ENCODE assay signal across 8 cellular contexts in the genomic region with DNA sequence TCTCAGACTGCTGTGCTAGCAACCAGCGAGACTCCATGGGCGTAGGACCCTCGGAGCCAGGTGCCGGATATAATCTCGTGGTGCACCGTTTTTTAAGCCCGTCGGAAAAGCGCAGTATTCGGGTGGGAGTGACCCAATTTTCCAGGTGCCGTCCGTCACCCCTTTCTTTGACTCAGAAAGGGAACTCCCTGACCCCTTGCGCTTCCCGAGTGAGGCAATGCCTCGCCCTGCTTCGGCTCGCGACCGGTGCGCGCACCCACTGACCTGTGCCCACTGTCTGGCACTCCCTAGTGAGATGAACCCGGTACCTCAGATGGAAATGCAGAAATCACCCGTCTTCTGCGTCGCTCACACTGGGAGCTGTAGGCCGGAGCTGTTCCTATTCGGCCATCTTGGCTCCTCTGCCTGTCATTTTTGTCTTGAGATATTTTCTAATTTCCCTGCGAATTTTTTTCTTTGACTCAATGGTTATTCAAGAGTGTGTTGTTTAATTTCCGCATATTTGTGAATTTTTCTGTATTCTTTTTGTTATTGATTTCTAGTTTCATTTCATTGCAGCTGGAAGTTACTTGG.
DNase-seq lines count a peak whose midpoint lies in the region; TF ChIP-seq lines count a peak whose summit lies in the region.
"Not testable (repeated sequence)": the region's sequence is repeated elsewhere in the genome, so short reads cannot be mapped to it uniquely, and the experiment has no call there.

No MANE protein-coding gene starts in this region.

- not testable (repeated sequence) for H3K27ac Mint-ChIP-seq in Caco-2 (ENCODE audit: unreplicated experiment); activated CD4-positive, alpha-beta T cell treated with anti-CD3 and anti-CD28 coated beads, Interleukin-2, amount 10 ng/mL, durations not matched to agents 24 days and 14 days; osteocyte (ENCODE audit: unreplicated experiment)
- peak overlapping the region; percentile 61 to 98 (median 98); a peak in 6 of 7 replicates for H3K27ac Mint-ChIP-seq in H9
- H3K27ac Mint-ChIP-seq in endodermal cell, result peak overlapping the region; percentile 98
- H3K27ac Mint-ChIP-seq in nephron progenitor cell, result peak overlapping the region; percentile 39

- H3T11ph ChIP-seq in H9 (ENCODE audit: low read length), result not testable (repeated sequence)

- not testable (repeated sequence) for H2AK5ac ChIP-seq in H9 (ENCODE audit: insufficient read length, low read length)

- not testable (repeated sequence) for BruUV-seq in Caco-2 (replicated peaks; lab: Mats Ljungman, UMichigan)

- H4K5ac ChIP-seq in H9 (ENCODE audit: insufficient read length, low read depth, low read length), result not testable (repeated sequence)

- CTCF ChIA-PET in Caco-2 (lab: Charles Lee), result not testable (repeated sequence)

- not testable (repeated sequence) for H3K14ac ChIP-seq in H9 (ENCODE audit: insufficient read depth, low read length)

- not testable (repeated sequence) for H4K20me1 ChIP-seq in H9 (ENCODE audit: control insufficient read depth, insufficient read depth, insufficient read length)

- not testable (repeated sequence) for H3K9me3 Mint-ChIP-seq in Caco-2 (ENCODE audit: unreplicated experiment); H9; activated CD4-positive, alpha-beta T cell treated with anti-CD3 and anti-CD28 coated beads, Interleukin-2, amount 10 ng/mL, durations not matched to agents 24 days and 14 days; osteocyte (ENCODE audit: unreplicated experiment)
- H3K9me3 Mint-ChIP-seq in endodermal cell, result peaks cover 17% of the 10 kb centered on the region
- H3K9me3 Mint-ChIP-seq in nephron progenitor cell, result peaks cover 20% of the 10 kb centered on the region

- not testable (repeated sequence) for H3K4me1 ChIP-seq in Caco-2; H9 (ENCODE audit: insufficient read depth, low read length); HUES64 (ENCODE audit: insufficient read depth, low read length); endodermal cell (ENCODE audit: control insufficient read depth, insufficient read depth, low read length); iPS DF 6.9 (ENCODE audit: control insufficient read depth, insufficient read depth, low read length)

- not testable (repeated sequence) for H3K23me2 ChIP-seq in H9 (ENCODE audit: insufficient read length, low read depth, low read length, poor library complexity, severe bottlenecking)

- H4K91ac ChIP-seq in H9 (ENCODE audit: insufficient read length, low read depth, low read length), result not testable (repeated sequence)

- H3K4me1 Mint-ChIP-seq in Caco-2 (ENCODE audit: low read depth, unreplicated experiment); activated CD4-positive, alpha-beta T cell treated with anti-CD3 and anti-CD28 coated beads, Interleukin-2, amount 10 ng/mL, durations not matched to agents 24 days and 14 days; endodermal cell; nephron progenitor cell; osteocyte (ENCODE audit: unreplicated experiment): not testable (repeated sequence)
- peaks cover 12 to 13% of the 10 kb centered on the region in 2 experiments for H3K4me1 Mint-ChIP-seq in H9

- not testable (repeated sequence) for H4K8ac ChIP-seq in H9 (replicated peaks; ENCODE audit: insufficient read length, low read depth, low read length)

- intact Hi-C loops in Caco-2 (cut with micrococcal nuclease; ENCODE audit: unreplicated experiment); activated CD4-positive, alpha-beta T cell treated with anti-CD3 and anti-CD28 coated beads, Interleukin-2, amount 10 ng/mL, durations not matched to agents 24 days and 14 days (cut with micrococcal nuclease): not testable (repeated sequence)

- H3K9me3 ChIP-seq in Caco-2; H9 (ENCODE audit: control insufficient read depth, low read depth, low read length); HUES64 (ENCODE audit: insufficient read depth, low read depth, low read length); endodermal cell (ENCODE audit: control insufficient read depth, low read length); iPS DF 6.9 (ENCODE audit: control insufficient read depth, insufficient read depth, low read length): not testable (repeated sequence)

- H3K18ac ChIP-seq in H9 (ENCODE audit: insufficient read length, low read depth, low read length), result not testable (repeated sequence)

- not testable (repeated sequence) for H3K79me1 ChIP-seq in H9 (ENCODE audit: insufficient read depth, low read depth, low read length, poor library complexity, severe bottlenecking)

- H2BK5ac ChIP-seq in H9 (ENCODE audit: insufficient read length, low read length), result not testable (repeated sequence)

- H2AFZ ChIP-seq in H9 (ENCODE audit: low read length), result not testable (repeated sequence)

- not testable (repeated sequence) for H3K79me2 ChIP-seq in H9 (ENCODE audit: insufficient read depth, low read length)

- not testable (repeated sequence) for H2BK120ac ChIP-seq in H9 (ENCODE audit: low read depth, low read length, poor library complexity, severe bottlenecking)

- WGBS in H9 (ENCODE audit: extremely low coverage, insufficient read length, low lambda C conversion rate), result no CpG with 5 or more reads among the region's 29 CpGs
- 75% methylated on average over 29 of the region's 29 CpGs for WGBS in HUES64
- 81 to 91% methylated on average over 9 to 29 of the region's 29 CpGs for WGBS in endodermal cell (ENCODE audit: insufficient coverage in 1 of 2, insufficient read length in 1 of 2), 2 experiments
- no CpG with 5 or more reads among the region's 29 CpGs for WGBS in iPS DF 6.9 (ENCODE audit: insufficient coverage, insufficient read length)

- not testable (repeated sequence) for H3K36me3 Mint-ChIP-seq in Caco-2 (ENCODE audit: insufficient read depth, unreplicated experiment); activated CD4-positive, alpha-beta T cell treated with anti-CD3 and anti-CD28 coated beads, Interleukin-2, amount 10 ng/mL, durations not matched to agents 24 days and 14 days (ENCODE audit: low read depth); osteocyte (ENCODE audit: unreplicated experiment)
- H3K36me3 Mint-ChIP-seq in H9 (ENCODE audit: insufficient read depth in 1 of 3, low read depth in 3 of 3), result peaks cover 0 to 11% (median 9%) of the 10 kb centered on the region in 3 experiments; a peak in 4 of 7 replicates
- H3K36me3 Mint-ChIP-seq in endodermal cell (ENCODE audit: low read depth), result peaks cover 26% of the 10 kb centered on the region
- H3K36me3 Mint-ChIP-seq in nephron progenitor cell (ENCODE audit: low read depth), result peaks cover 30% of the 10 kb centered on the region

- not testable (repeated sequence) for DNase-seq in Caco-2; endodermal cell; iPS DF 6.9 (ENCODE audit: low read depth, low spot score); nephron progenitor cell
- DNase-seq in H9, result peak; percentile 3
- DNase-seq in activated CD4-positive, alpha-beta T cell treated with anti-CD3 and anti-CD28 coated beads, Interleukin-2, amount 10 ng/mL, durations not matched to agents 24 days and 14 days, result peak; percentile 12
- DNase-seq in osteocyte (ENCODE audit: extremely low spot score, unreplicated experiment), result peak; percentile 63

- not testable (repeated sequence) for H3K27ac ChIP-seq in H9 (ENCODE audit: insufficient read length, low read depth, low read length); HUES64 (ENCODE audit: low read depth, low read length); endodermal cell (ENCODE audit: low read depth, low read length); iPS DF 6.9 (ENCODE audit: low read length)

- H3K36me3 ChIP-seq in Caco-2 (ENCODE audit: control insufficient read depth, insufficient read depth, low read length); HUES64 (ENCODE audit: insufficient read depth, low read length); iPS DF 6.9 (ENCODE audit: control insufficient read depth, insufficient read depth, low read length): not testable (repeated sequence)
- peaks cover 17% of the 10 kb centered on the region for H3K36me3 ChIP-seq in endodermal cell (ENCODE audit: control insufficient read depth, insufficient read depth, low read length)

- H3K23ac ChIP-seq in H9 (ENCODE audit: insufficient read length, low read depth, low read length), result not testable (repeated sequence)

- not testable (repeated sequence) for TF ChIP-seq CTCF in Caco-2 (IDR thresholded peaks at IDR 0.05; ENCODE audit: insufficient read depth in 1 of 2, low read depth in 1 of 2, low read length in 1 of 2, severe bottlenecking in 1 of 2, unreplicated experiment in 1 of 2); H9 (conservative IDR thresholded peaks at IDR 0.05); endodermal cell (conservative IDR thresholded peaks at IDR 0.05); nephron progenitor cell (IDR thresholded peaks at IDR 0.05); osteocyte (IDR thresholded peaks at IDR 0.05)

- peak overlapping the region; percentile 46 for H3K4me3 Mint-ChIP-seq in Caco-2 (ENCODE audit: unreplicated experiment)
- H3K4me3 Mint-ChIP-seq in H9, result peak overlapping the region; percentile 75 to 76
- not testable (repeated sequence) for H3K4me3 Mint-ChIP-seq in activated CD4-positive, alpha-beta T cell treated with anti-CD3 and anti-CD28 coated beads, Interleukin-2, amount 10 ng/mL, durations not matched to agents 24 days and 14 days
- peak overlapping the region; percentile 61 for H3K4me3 Mint-ChIP-seq in endodermal cell
- H3K4me3 Mint-ChIP-seq in nephron progenitor cell, result peak overlapping the region; percentile 27
- peak overlapping the region; percentile 22 for H3K4me3 Mint-ChIP-seq in osteocyte (ENCODE audit: unreplicated experiment)

- not testable (repeated sequence) for H3K56ac ChIP-seq in H9 (ENCODE audit: insufficient read length, low read depth, low read length)

- not testable (repeated sequence) for H3K9ac ChIP-seq in H9 (ENCODE audit: extremely low read depth, insufficient read length, low read length); endodermal cell (ENCODE audit: extremely low read depth, low read length, poor library complexity, severe bottlenecking)
- peak overlapping the region; percentile 74 for H3K9ac ChIP-seq in HUES64 (ENCODE audit: low read depth, low read length)

- POLR2A ChIA-PET in Caco-2 (lab: Charles Lee), result not testable (repeated sequence)

- H3K27me3 Mint-ChIP-seq in Caco-2 (ENCODE audit: insufficient read depth, unreplicated experiment); H9 (ENCODE audit: low read depth); activated CD4-positive, alpha-beta T cell treated with anti-CD3 and anti-CD28 coated beads, Interleukin-2, amount 10 ng/mL, durations not matched to agents 24 days and 14 days; endodermal cell (ENCODE audit: insufficient read depth); nephron progenitor cell (ENCODE audit: low read depth, poor library complexity); osteocyte (ENCODE audit: unreplicated experiment): not testable (repeated sequence)

- not testable (repeated sequence) for H2BK12ac ChIP-seq in H9 (ENCODE audit: insufficient read length, low read depth, low read length)

- not testable (repeated sequence) for H3K27me3 ChIP-seq in Caco-2 (replicated peaks; ENCODE audit: control insufficient read depth, insufficient read depth, low read length); H9 (ENCODE audit: insufficient read depth, low read length); HUES64 (ENCODE audit: insufficient read depth, low read length); endodermal cell (ENCODE audit: control insufficient read depth, insufficient read depth, low read length, poor library complexity, severe bottlenecking); iPS DF 6.9 (ENCODE audit: control insufficient read depth, insufficient read depth, low read length)

- not testable (repeated sequence) for H3K4ac ChIP-seq in H9 (ENCODE audit: low read depth, low read length)

- H2BK15ac ChIP-seq in H9 (ENCODE audit: low read depth, low read length), result not testable (repeated sequence)

- H3K4me2 ChIP-seq in H9 (ENCODE audit: insufficient read depth, insufficient read length, low read length), result not testable (repeated sequence)

- H3K4me3 ChIP-seq in Caco-2 (ENCODE audit: low read depth, low read length); endodermal cell (ENCODE audit: low read length): not testable (repeated sequence)
- H3K4me3 ChIP-seq in HUES64 (ENCODE audit: low read length), result peak overlapping the region; percentile 48
- peak overlapping the region; percentile 33; the same call in 1 of the 2 replicates for H3K4me3 ChIP-seq in iPS DF 6.9 (ENCODE audit: low read length)

- not testable (repeated sequence) for H2BK20ac ChIP-seq in H9 (ENCODE audit: low read depth, low read length, poor library complexity, severe bottlenecking)
